In genomic region chr12:66767454-66768002, GRCh38 we compare ENCODE assay signal across 21 cellular contexts.
DNase-seq lines count a peak whose midpoint lies in the region; ATAC-seq and TF ChIP-seq lines count a peak whose summit lies in the region.
"Had no signal": no experiment of that assay in that cellular context is flagged by ENCODE, and none has a peak within 500 bp of the region (broad histone marks: within the 10 kb centered on the region; RNA-seq: fewer than 3 reads in every experiment).

No MANE protein-coding gene starts in this region.

- H3K36me3 ChIP-seq in Karpas-422 (ENCODE audit: insufficient read depth, low read length) (no peaks in the 10 kb centered on the region), OCI-LY7 (ENCODE audit: insufficient read depth, low read length) (no peaks in the 10 kb centered on the region)
- H3K36me3 ChIP-seq in naive thymus-derived CD4-positive, alpha-beta T cell (ENCODE audit: control insufficient read depth in 2 of 3, insufficient read depth in 3 of 3, low read length in 3 of 3) = no peaks in the 10 kb centered on the region
- H3K36me3 ChIP-seq: HAP-1 had no signal

- H3K4me3 Mint-ChIP-seq in activated naive CD4-positive, alpha-beta T cell treated with anti-CD3 and anti-CD28 coated beads, Interleukin-2, amount 50 U/mL, for 24 hours = peak overlapping the region; percentile 16
- H3K4me3 Mint-ChIP-seq in naive thymus-derived CD4-positive, alpha-beta T cell = peak overlapping the region in 8 of 10 donors; percentile 3 to 69 (median 51)
- H3K4me3 Mint-ChIP-seq: CD14-positive monocyte, IgD-negative memory B cell had no signal

- H3K27ac ChIP-seq in Karpas-422 (ENCODE audit: low read length) (no peak overlapping the region), OCI-LY7 (ENCODE audit: low read depth, low read length, poor library complexity, severe bottlenecking) (no peak overlapping the region)
- H3K27ac ChIP-seq in naive thymus-derived CD4-positive, alpha-beta T cell (ENCODE audit: low read depth, low read length) = no peak overlapping the region
- H3K27ac ChIP-seq: GM23248 had no signal

- TF ChIP-seq CTCF in OCI-LY7 (conservative IDR thresholded peaks at IDR 0.05; ENCODE audit: low read length) = no peak

- no peaks in the 10 kb centered on the region for H3K27me3 Mint-ChIP-seq in activated naive CD4-positive, alpha-beta T cell treated with anti-CD3 and anti-CD28 coated beads, Interleukin-2, amount 50 U/mL, for 24 hours
- H3K27me3 Mint-ChIP-seq in naive thymus-derived CD4-positive, alpha-beta T cell = peaks cover 0 to 35% (median 0%) of the 10 kb centered on the region in 5 donors

- ATAC-seq in naive thymus-derived CD4-positive, alpha-beta T cell = no peak

- H3K4me3 ChIP-seq in Karpas-422 (ENCODE audit: low read length) (no peak overlapping the region), OCI-LY7 (ENCODE audit: low read depth, low read length, poor library complexity, severe bottlenecking) (no peak overlapping the region)
- no peak overlapping the region for H3K4me3 ChIP-seq in naive thymus-derived CD4-positive, alpha-beta T cell (ENCODE audit: low read length)
- H3K4me3 ChIP-seq: GM23248, HAP-1 had no signal

- no peaks in the 10 kb centered on the region; the same call in 1 of the 2 replicates for H3K27me3 ChIP-seq in Karpas-422 (ENCODE audit: low read length)
- H3K27me3 ChIP-seq in naive thymus-derived CD4-positive, alpha-beta T cell (ENCODE audit: control insufficient read depth in 2 of 2, insufficient read depth in 2 of 2, low read length in 2 of 2) = no peaks in the 10 kb centered on the region

- DNase-seq in activated naive CD4-positive, alpha-beta T cell treated with Interleukin-2 at 50 U/mL for 16 hours = no peak
- peak; percentile 33 for DNase-seq in Karpas-422
- DNase-seq in naive thymus-derived CD4-positive, alpha-beta T cell = no peak
- DNase-seq in ureter (ENCODE audit: low spot score) = no peak
- DNase-seq in stimulated activated CD4-positive, alpha-beta T cell treated with anti-CD3 and anti-CD28 coated beads, Interleukin-1b, Interleukin-23, amount 100 ng/mL, for 48 hours = no peak
- DNase-seq in OCI-LY7 (ENCODE audit: low spot score) = no peak
- DNase-seq: AML-193, Caco-2, DMS153, GF-D8, GM23248, MM.1S, NCI-H1092, NCI-H1694 treated with DMSO at 0.1 percent for 48 hours, NCI-H2107, NCI-H345, NCI-H524 treated with DMSO at 0.1 percent for 48 hours had no signal

- H3K9me3 ChIP-seq in Karpas-422 (ENCODE audit: low read length) (no peaks in the 10 kb centered on the region), OCI-LY7 (ENCODE audit: low read length) (no peaks in the 10 kb centered on the region)
- no peaks in the 10 kb centered on the region for H3K9me3 ChIP-seq in naive thymus-derived CD4-positive, alpha-beta T cell (ENCODE audit: control insufficient read depth in 2 of 3, low read length in 3 of 3)
- H3K9me3 ChIP-seq: Caco-2, HAP-1 had no signal

- H3K9me3 Mint-ChIP-seq in activated naive CD4-positive, alpha-beta T cell treated with anti-CD3 and anti-CD28 coated beads, Interleukin-2, amount 50 U/mL, for 24 hours = no peaks in the 10 kb centered on the region
- H3K9me3 Mint-ChIP-seq in naive thymus-derived CD4-positive, alpha-beta T cell = peaks cover 0 to 3% (median 0%) of the 10 kb centered on the region in 11 donors

- H3K9me2 ChIP-seq in Karpas-422 (replicated peaks; ENCODE audit: insufficient read depth, low read length) = no peaks in the 10 kb centered on the region
- H3K9me2 ChIP-seq in OCI-LY7 (ENCODE audit: insufficient read depth, low read length) = no peaks in the 10 kb centered on the region

- no peak overlapping the region for H2AFZ ChIP-seq in Karpas-422 (ENCODE audit: low read length)
- no peak overlapping the region for H2AFZ ChIP-seq in OCI-LY7 (ENCODE audit: low read length)
- H2AFZ ChIP-seq: GM23248 had no signal

- H4K20me1 ChIP-seq in Karpas-422 (ENCODE audit: insufficient read depth, low read depth, low read length) (no peaks in the 10 kb centered on the region), OCI-LY7 (ENCODE audit: insufficient read depth, low read length) (no peaks in the 10 kb centered on the region)

- no TSS peak for BruUV-seq in OCI-LY7 (replicated peaks; lab: Mats Ljungman, UMichigan)

- H3K27ac Mint-ChIP-seq in activated naive CD4-positive, alpha-beta T cell treated with anti-CD3 and anti-CD28 coated beads, Interleukin-2, amount 50 U/mL, for 24 hours = no peak overlapping the region
- peak overlapping the region in 6 of 9 donors; percentile 18 to 84 (median 46) for H3K27ac Mint-ChIP-seq in naive thymus-derived CD4-positive, alpha-beta T cell
- H3K27ac Mint-ChIP-seq: CD14-positive monocyte, IgD-negative memory B cell had no signal

- H3K36me3 Mint-ChIP-seq in activated naive CD4-positive, alpha-beta T cell treated with anti-CD3 and anti-CD28 coated beads, Interleukin-2, amount 50 U/mL, for 24 hours = no peaks in the 10 kb centered on the region
- peaks cover 0 to 2% (median 0%) of the 10 kb centered on the region in 5 donors for H3K36me3 Mint-ChIP-seq in naive thymus-derived CD4-positive, alpha-beta T cell
- H3K36me3 Mint-ChIP-seq: CD14-positive monocyte, IgD-negative memory B cell had no signal

- POLR2A ChIA-PET in naive thymus-derived CD4-positive, alpha-beta T cell (lab: Charles Lee) = interaction anchor here (2.7 kb wide), 1 partner anchor 25 kb away, joined by 7 read pairs; no protein-coding TSS in a partner anchor
- POLR2A ChIA-PET in OCI-LY7 (lab: Charles Lee) = no interaction called here

- H3K4me1 ChIP-seq in Karpas-422 (ENCODE audit: low read length) = no peaks in the 10 kb centered on the region
- peaks cover 0 to 32% of the 10 kb centered on the region in 2 donors for H3K4me1 ChIP-seq in naive thymus-derived CD4-positive, alpha-beta T cell (ENCODE audit: control insufficient read depth in 2 of 2, insufficient read depth in 2 of 2, low read length in 2 of 2)
- H3K4me1 ChIP-seq in OCI-LY7 (ENCODE audit: insufficient read depth, low read length, poor library complexity, severe bottlenecking) = peaks cover 3% of the 10 kb centered on the region
- H3K4me1 ChIP-seq: Caco-2, HAP-1 had no signal

- H3K4me2 ChIP-seq in Karpas-422 (ENCODE audit: low read depth, low read length, poor library complexity, severe bottlenecking) = no peak overlapping the region
- H3K4me2 ChIP-seq in OCI-LY7 (ENCODE audit: low read length) = no peak overlapping the region

- peaks cover 44% of the 10 kb centered on the region for H3K4me1 Mint-ChIP-seq in activated naive CD4-positive, alpha-beta T cell treated with anti-CD3 and anti-CD28 coated beads, Interleukin-2, amount 50 U/mL, for 24 hours
- peaks cover 12 to 51% (median 37%) of the 10 kb centered on the region in 7 donors for H3K4me1 Mint-ChIP-seq in naive thymus-derived CD4-positive, alpha-beta T cell
- H3K4me1 Mint-ChIP-seq: CD14-positive monocyte had no signal

- H3K9ac ChIP-seq in Karpas-422 (ENCODE audit: low read length) = no peak overlapping the region
- H3K9ac ChIP-seq: GM23248 had no signal

- intact Hi-C loops in naive thymus-derived CD4-positive, alpha-beta T cell (cut with micrococcal nuclease) = no loop called here
- intact Hi-C loops in OCI-LY7 (cut with micrococcal nuclease; ENCODE audit: unreplicated experiment) = no loop called here

- no peaks in the 10 kb centered on the region for H3K79me2 ChIP-seq in Karpas-422 (ENCODE audit: low read length)
- H3K79me2 ChIP-seq in OCI-LY7 (ENCODE audit: insufficient read depth, low read depth, low read length) = no peaks in the 10 kb centered on the region

- CTCF ChIA-PET in naive thymus-derived CD4-positive, alpha-beta T cell (lab: Charles Lee) = no interaction called here
- CTCF ChIA-PET in OCI-LY7 (lab: Charles Lee; ENCODE audit: unreplicated experiment) = no interaction called here
